ENCODE assay signal across 7 cellular contexts in the genomic region with DNA sequence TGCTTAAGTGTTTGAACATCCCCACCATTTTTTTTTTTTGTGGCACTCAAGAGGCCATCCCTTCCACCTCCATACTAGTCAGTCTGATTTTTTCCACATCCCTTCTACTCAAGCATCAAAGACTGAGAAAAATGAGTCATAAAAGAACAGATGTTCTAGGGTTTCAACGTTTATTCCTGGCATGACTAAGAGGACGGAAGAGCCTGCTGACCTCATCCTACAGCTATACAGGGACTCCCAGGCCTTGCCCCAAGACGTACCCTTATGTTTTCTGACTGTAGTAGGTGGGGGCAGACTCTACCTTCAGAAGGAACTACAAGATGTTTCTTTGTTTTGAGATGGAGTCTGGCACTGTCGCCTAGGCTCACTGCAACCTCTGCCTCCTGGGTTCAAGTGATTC. TPM values are rescaled to one million over a fixed set of nuclear protein-coding genes. Genes with fewer than 3 reads are reported as not detected.
DNase-seq lines count a peak whose midpoint lies in the region; ATAC-seq, FAIRE-seq and TF ChIP-seq lines count a peak whose summit lies in the region.

No MANE protein-coding gene starts in this region.

- peak overlapping the region in 1 of 2 donors; percentile 66 for H3K27ac Mint-ChIP-seq in activated naive CD4-positive, alpha-beta T cell treated with anti-CD3 and anti-CD28 coated beads, Interleukin-2, amount 50 U/mL, for 72 hours

- 25 to 38% (median 30%) methylated on average over 4 of the region's 4 CpGs for WGBS in psoas muscle, 3 donors

- peak; percentile 89 for DNase-seq in GM04503 (ENCODE audit: low read depth)
- DNase-seq in HTR-8/SVneo (ENCODE audit: insufficient read length, low spot score): peak; percentile 94
- peak in 1 of 2 donors; percentile 52 for DNase-seq in activated naive CD4-positive, alpha-beta T cell treated with anti-CD3 and anti-CD28 coated beads, Interleukin-2, amount 50 U/mL, for 72 hours (ENCODE audit: low spot score in 2 of 2)
- no peak for DNase-seq in psoas muscle
- DNase-seq in lower lobe of right lung: no peak
- DNase-seq in SKM-1 (lab: John Stamatoyannopoulos, UW; ENCODE audit: unreplicated experiment): no peak

- peaks cover 0 to 74% (median 31%) of the 10 kb centered on the region in 3 donors for H3K27me3 ChIP-seq in psoas muscle (ENCODE audit: insufficient read depth in 3 of 3, low read length in 2 of 3)
- peaks cover 37% of the 10 kb centered on the region for H3K27me3 ChIP-seq in lower lobe of right lung (ENCODE audit: low read depth)

- H3K36me3 Mint-ChIP-seq in activated naive CD4-positive, alpha-beta T cell treated with anti-CD3 and anti-CD28 coated beads, Interleukin-2, amount 50 U/mL, for 72 hours: peaks cover 0 to 6% of the 10 kb centered on the region in 2 donors

- ATAC-seq in activated naive CD4-positive, alpha-beta T cell treated with anti-CD3 and anti-CD28 coated beads, Interleukin-2, amount 50 U/mL, for 72 hours: peak; percentile 77 to 81
- ATAC-seq in psoas muscle (peak; percentile 41 to 69 (median 54)), lower lobe of right lung (no peak), HG03280 (IDR thresholded peaks at IDR 0.05; ENCODE audit: unreplicated experiment) (no peak)

- H3K27ac ChIP-seq in psoas muscle: no peak overlapping the region
- no peak overlapping the region for H3K27ac ChIP-seq in lower lobe of right lung

- H3K9me3 ChIP-seq in psoas muscle (no peaks in the 10 kb centered on the region), lower lobe of right lung (no peaks in the 10 kb centered on the region)

- peaks cover 14% of the 10 kb centered on the region for H3K4me1 ChIP-seq in psoas muscle
- peaks cover 28% of the 10 kb centered on the region for H3K4me1 ChIP-seq in lower lobe of right lung

- H3K4me3 ChIP-seq in psoas muscle (no peak overlapping the region), lower lobe of right lung (no peak overlapping the region)

- no peak for TF ChIP-seq CTCF in psoas muscle (IDR thresholded peaks at IDR 0.05)
- no peak for TF ChIP-seq CTCF in lower lobe of right lung (IDR thresholded peaks at IDR 0.05)

- intact Hi-C loops in psoas muscle (cut with DNase I) (no loop called here), lower lobe of right lung (cut with DNase I) (no loop called here)

- H3K9me3 Mint-ChIP-seq in activated naive CD4-positive, alpha-beta T cell treated with anti-CD3 and anti-CD28 coated beads, Interleukin-2, amount 50 U/mL, for 72 hours: no peaks in the 10 kb centered on the region

- H3K36me3 ChIP-seq in psoas muscle (ENCODE audit: insufficient read depth in 1 of 2, low read depth in 1 of 2) (no peaks in the 10 kb centered on the region), lower lobe of right lung (no peaks in the 10 kb centered on the region)

- FAIRE-seq in HTR-8/SVneo (lab: Jason Lieb, UNC): no peak

RNA-seq across cellular contexts. Expression of a gene that starts 3.3 kb away (rescaled TPM):
- 1 to 10 TPM; 1.2 to 7.1 TPM for total RNA-seq in activated naive CD4-positive, alpha-beta T cell treated with anti-CD3 and anti-CD28 coated beads, Interleukin-2, amount 50 U/mL, for 72 hours
- total RNA-seq in psoas muscle: 1 to 10 TPM in 1 of 4 donors, under 1 TPM in 2, not detected in 1; 0.23 to 1.3 (median 0.89) TPM
- 1 to 10 TPM in 1 of 3 donors, under 1 TPM in 2; 0.04 to 1.7 (median 0.68) TPM for polyA plus RNA-seq in psoas muscle
- 0.32 TPM for total RNA-seq in lower lobe of right lung

RNA-seq across cellular contexts. Expression of a gene that starts 23.3 kb away (rescaled TPM):
- under 1 TPM; 0.20 to 0.51 TPM for total RNA-seq in activated naive CD4-positive, alpha-beta T cell treated with anti-CD3 and anti-CD28 coated beads, Interleukin-2, amount 50 U/mL, for 72 hours
- total RNA-seq in psoas muscle: 1 to 10 TPM in 1 of 4 donors, under 1 TPM in 3; 0.13 to 1.1 (median 0.18) TPM
- under 1 TPM in 2 of 3 donors, not detected in 1; 0.05 to 0.12 TPM for polyA plus RNA-seq in psoas muscle
- total RNA-seq in lower lobe of right lung: 25.9 TPM

RNA-seq across cellular contexts. Expression of a gene that starts 53.7 kb away (rescaled TPM):
- 10 to 100 TPM; 47.8 to 66.3 TPM for total RNA-seq in activated naive CD4-positive, alpha-beta T cell treated with anti-CD3 and anti-CD28 coated beads, Interleukin-2, amount 50 U/mL, for 72 hours
- total RNA-seq in psoas muscle (10 to 100 TPM; 36.9 to 43.7 (median 40.9) TPM), lower lobe of right lung (28.5 TPM)
- 10 to 100 TPM; 16.6 to 33.8 (median 31.7) TPM for polyA plus RNA-seq in psoas muscle

Comparison
In these comparisons a context has a peak if more than half of its experiments do, and no peak if none do; other contexts are left out.
1. DNase-seq: peak in GM04503 (single experiment) and HTR-8/SVneo (single experiment); none in psoas muscle (0 of 2), lower lobe of right lung (single experiment) and SKM-1 (single experiment).
2. ATAC-seq: peak in activated naive CD4-positive, alpha-beta T cell treated with anti-CD3 and anti-CD28 coated beads, Interleukin-2, amount 50 U/mL, for 72 hours (2 of 2) and psoas muscle (4 of 4); none in lower lobe of right lung (0 of 2) and HG03280 (single experiment).
3. RNA of a gene that starts 23.3 kb away (total RNA-seq): 25.9 TPM in lower lobe of right lung (single experiment); 0.20 to 0.51 TPM in activated naive CD4-positive, alpha-beta T cell treated with anti-CD3 and anti-CD28 coated beads, Interleukin-2, amount 50 U/mL, for 72 hours and 0.13 to 1.1 TPM in psoas muscle; every median in the first group is over 10 times any median in the second.